25 cellular contexts compared by ENCODE assay signal in the genomic region with DNA sequence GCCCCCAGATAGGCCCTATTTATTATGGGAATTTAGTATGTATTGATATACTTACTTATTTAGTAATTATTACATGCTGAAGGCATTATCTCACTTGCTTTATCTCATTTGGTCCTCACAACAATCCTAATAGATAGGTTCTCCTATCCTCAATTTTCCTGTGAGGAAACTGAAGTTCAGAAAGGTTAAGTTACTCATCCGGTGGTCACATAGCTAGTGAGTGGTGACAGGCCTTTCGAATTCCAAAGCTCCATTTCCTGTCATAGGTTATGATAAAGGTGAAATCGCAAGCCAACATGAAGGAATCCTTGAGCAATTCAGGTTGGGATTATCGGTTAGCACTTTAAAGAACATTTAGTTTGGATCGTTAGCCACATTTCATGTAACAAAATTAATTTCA. TPM values are rescaled to one million over a fixed set of nuclear protein-coding genes. Genes with fewer than 3 reads are reported as not detected.
DNase-seq lines count a peak whose midpoint lies in the region; ATAC-seq and TF ChIP-seq lines count a peak whose summit lies in the region.
"Had no signal": no experiment of that assay in that cellular context is flagged by ENCODE, and none has a peak within 500 bp of the region (broad histone marks: within the 10 kb centered on the region; RNA-seq: fewer than 3 reads in every experiment).

No MANE protein-coding gene starts in this region.

- TF ChIP-seq RAD21 in HCT116 (IDR thresholded peaks at IDR 0.05; ENCODE audit: low read depth), result no peak

- TF ChIP-seq CTCF in HCT116 (IDR thresholded peaks at IDR 0.05 in 2 of 3, conservative IDR thresholded peaks at IDR 0.05 in 1 of 3; ENCODE audit: borderline replicate concordance in 1 of 3, insufficient read depth in 1 of 3, low read depth in 2 of 3, low read length in 2 of 3) (no peak), epithelial cell of esophagus (IDR thresholded peaks at IDR 0.05; ENCODE audit: insufficient read depth, low read depth, low read length, missing control alignments) (no peak)

- H3K4me1 Mint-ChIP-seq in natural killer cell treated with Interleukin-12 subunit alpha and Interleukin-12 subunit beta and Interleukin-15 and Interleukin-18, amount 100 ng/mL, for 72 hours (ENCODE audit: low read depth in 2 of 2), result peaks cover 20 to 25% of the 10 kb centered on the region in 2 donors

- no peak overlapping the region for H3K27ac Mint-ChIP-seq in natural killer cell treated with Interleukin-12 subunit alpha and Interleukin-12 subunit beta and Interleukin-15 and Interleukin-18, amount 100 ng/mL, for 72 hours
- H3K27ac Mint-ChIP-seq: activated CD8-positive, alpha-beta T cell treated with anti-CD3 and anti-CD28 coated beads for 36 hours; activated naive CD4-positive, alpha-beta T cell treated with anti-CD3 and anti-CD28 coated beads, Interleukin-2, amount 50 U/mL, for 72 hours; B cell had no signal

- no peaks in the 10 kb centered on the region for H4K20me1 ChIP-seq in HCT116 (ENCODE audit: insufficient read depth)

- TF ChIP-seq POLR2A in HCT116 (IDR thresholded peaks at IDR 0.05; ENCODE audit: borderline replicate concordance, extremely low read depth, insufficient read depth, insufficient read length), result no peak

- no peak overlapping the region for H3K4me3 Mint-ChIP-seq in natural killer cell treated with Interleukin-12 subunit alpha and Interleukin-12 subunit beta and Interleukin-15 and Interleukin-18, amount 100 ng/mL, for 72 hours
- H3K4me3 Mint-ChIP-seq: activated CD8-positive, alpha-beta T cell treated with anti-CD3 and anti-CD28 coated beads for 36 hours; B cell; natural killer cell had no signal

- H3K4me3 ChIP-seq in HCT116 (replicated peaks in 1 of 2; ENCODE audit: low read depth in 1 of 2, low read length in 2 of 2) (0 out of 4 replicates have a peak overlapping the region, but pooled peaks of 1 of the 2 experiments have one; percentile 4), epithelial cell of esophagus (ENCODE audit: low read length) (no peak overlapping the region)
- H3K4me3 ChIP-seq: body of pancreas, dorsolateral prefrontal cortex, esophagus muscularis mucosa, Peyer's patch had no signal

- no peaks in the 10 kb centered on the region for H3K9me3 ChIP-seq in HCT116 (ENCODE audit: control insufficient read depth in 1 of 2, insufficient read depth in 1 of 2, low read depth in 1 of 2, low read length in 2 of 2)
- H3K9me3 ChIP-seq: body of pancreas, esophagus muscularis mucosa, Peyer's patch had no signal

- RAD21 ChIA-PET in HCT116 (lab: Charles Lee; ENCODE audit: low non-redundant PET in 1 of 2, low total read pairs in 2 of 2, uncharacterized antibody in 2 of 2, unreplicated experiment in 2 of 2), result no interaction called here

- POLR2A ChIA-PET in HCT116 (lab: Charles Lee), result no interaction called here

- no peak overlapping the region for H3K27ac ChIP-seq in HCT116 (ENCODE audit: low read depth, low read length)
- H3K27ac ChIP-seq: body of pancreas, esophagus muscularis mucosa, HL-60, KMS-11, Peyer's patch had no signal

- BruUV-seq in HCT116 (replicated peaks; lab: Mats Ljungman, UMichigan), result no TSS peak

- peak; percentile 67; the same call in 1 of the 2 replicates for ATAC-seq in HCT116
- ATAC-seq in GM18867 (IDR thresholded peaks at IDR 0.05; ENCODE audit: unreplicated experiment), result no peak
- no peak for ATAC-seq in natural killer cell treated with Interleukin-12 subunit alpha and Interleukin-12 subunit beta and Interleukin-15 and Interleukin-18, amount 100 ng/mL, for 72 hours
- ATAC-seq: activated CD8-positive, alpha-beta T cell treated with anti-CD3 and anti-CD28 coated beads for 36 hours; activated naive CD4-positive, alpha-beta T cell treated with anti-CD3 and anti-CD28 coated beads, Interleukin-2, amount 50 U/mL, for 72 hours; body of pancreas; natural killer cell had no signal

- H3K9me3 Mint-ChIP-seq in natural killer cell treated with Interleukin-12 subunit alpha and Interleukin-12 subunit beta and Interleukin-15 and Interleukin-18, amount 100 ng/mL, for 72 hours, result no peaks in the 10 kb centered on the region
- H3K9me3 Mint-ChIP-seq: activated CD8-positive, alpha-beta T cell treated with anti-CD3 and anti-CD28 coated beads for 36 hours; activated naive CD4-positive, alpha-beta T cell treated with anti-CD3 and anti-CD28 coated beads, Interleukin-2, amount 50 U/mL, for 72 hours; natural killer cell had no signal

- peaks cover 2 to 7% of the 10 kb centered on the region in 2 experiments; a peak in 3 of 4 replicates for H3K36me3 ChIP-seq in HCT116 (ENCODE audit: control insufficient read depth in 1 of 2, insufficient read depth in 2 of 2, low read length in 2 of 2)

- no peak overlapping the region for H2AFZ ChIP-seq in HCT116 (ENCODE audit: low read depth, low read length, poor library complexity, severe bottlenecking)

- H3K36me3 Mint-ChIP-seq in natural killer cell treated with Interleukin-12 subunit alpha and Interleukin-12 subunit beta and Interleukin-15 and Interleukin-18, amount 100 ng/mL, for 72 hours, result peaks cover 6% of the 10 kb centered on the region
- H3K36me3 Mint-ChIP-seq: natural killer cell had no signal

- intact Hi-C loops in HCT116 (cut with micrococcal nuclease), result loop anchor here (10.0 kb wide), 1 partner anchor 307 kb away; no protein-coding TSS in a partner anchor

- H3K4me2 ChIP-seq in HCT116 (ENCODE audit: low read length), result peak overlapping the region; percentile 63
- H3K4me2 ChIP-seq: KMS-11 had no signal

- CTCF ChIA-PET in HCT116 (lab: Charles Lee), result no interaction called here

- peak; percentile 18 for DNase-seq in HCT116 (ENCODE audit: low read depth, low spot score)
- peak; percentile 63 for DNase-seq in RPMI7951 (ENCODE audit: low read depth)
- peak; percentile 30 for DNase-seq in epithelial cell of esophagus (ENCODE audit: low read depth)
- DNase-seq in renal cortical epithelial cell (ENCODE audit: low read depth), result peak; percentile 61
- DNase-seq in DMS53 treated with DMSO at 0.1 percent for 48 hours (lab: John Stamatoyannopoulos, UW; ENCODE audit: unreplicated experiment), result no peak
- DNase-seq in natural killer cell treated with Interleukin-12 subunit alpha and Interleukin-12 subunit beta and Interleukin-15 and Interleukin-18, amount 100 ng/mL, for 72 hours (ENCODE audit: low spot score), result no peak
- DNase-seq: activated CD8-positive, alpha-beta T cell treated with anti-CD3 and anti-CD28 coated beads for 36 hours; activated T-cell treated with anti-CD3 and anti-CD28 coated beads, Interleukin-2, amount 50 U/mL, for 48 hours; body of pancreas; COR-L47; dorsolateral prefrontal cortex; islet precursor cell; natural killer cell; NCI-H1092; NCI-H774; Peyer's patch; posterior cingulate gyrus; small intestine; stimulated activated CD4-positive, alpha-beta T cell treated with anti-CD3 and anti-CD28 coated beads, Interleukin-4, amount 100 ng/mL, for 1 hour had no signal

- H3K79me2 ChIP-seq in HCT116 (ENCODE audit: insufficient read depth, low read length), result peaks cover 8% of the 10 kb centered on the region; the same call in 1 of the 2 replicates

- no peaks in the 10 kb centered on the region for H3K9me2 ChIP-seq in HCT116 (ENCODE audit: insufficient read depth)

- peaks cover 0 to 20% of the 10 kb centered on the region in 2 experiments; a peak in 2 of 4 replicates for H3K4me1 ChIP-seq in HCT116 (ENCODE audit: control insufficient read depth in 1 of 2, insufficient read depth in 2 of 2, low read length in 2 of 2)
- H3K4me1 ChIP-seq: body of pancreas had no signal

- H3K9ac ChIP-seq in HCT116 (ENCODE audit: low read length), result peak overlapping the region; percentile 19; the same call in 1 of the 2 replicates
- H3K9ac ChIP-seq: KMS-11 had no signal

- no peaks in the 10 kb centered on the region for H3K27me3 Mint-ChIP-seq in natural killer cell treated with Interleukin-12 subunit alpha and Interleukin-12 subunit beta and Interleukin-15 and Interleukin-18, amount 100 ng/mL, for 72 hours
- H3K27me3 Mint-ChIP-seq: activated CD8-positive, alpha-beta T cell treated with anti-CD3 and anti-CD28 coated beads for 36 hours; B cell had no signal

- no peaks in the 10 kb centered on the region for H3K27me3 ChIP-seq in HCT116 (ENCODE audit: insufficient read depth, low read length)
- H3K27me3 ChIP-seq: body of pancreas, dorsolateral prefrontal cortex, esophagus muscularis mucosa, Peyer's patch had no signal

TF ChIP-seq in HCT116, 20 proteins besides CTCF, POLR2A, EP300 and RAD21:
- TF ChIP-seq EZH2phosphoT487 (IDR thresholded peaks at IDR 0.05; ENCODE audit: borderline replicate concordance) (no peak), FOSL1 (IDR thresholded peaks at IDR 0.05; ENCODE audit: low read depth) (peak; percentile 30; the same call in 1 of the 2 replicates)

RNA-seq across cellular contexts. Expression of a gene that starts 33.3 kb away (rescaled TPM):
- 43.8 TPM for total RNA-seq in HCT116 (2021; ENCODE audit: unreplicated experiment)
- polyA plus RNA-seq in HCT116 (2012), result 13.1 and 19.2 TPM in 2 replicates
- 47.0 and 51.7 TPM in 2 replicates for total RNA-seq in RPMI7951 (2014; rRNA removed; shearing (Covaris generic))
- 37.4 and 45.8 TPM in 2 replicates for total RNA-seq in renal cortical epithelial cell
- total RNA-seq in natural killer cell treated with Interleukin-12 subunit alpha and Interleukin-12 subunit beta and Interleukin-15 and Interleukin-18, amount 100 ng/mL, for 72 hours, result 10 to 100 TPM; 45.7 to 59.7 TPM

Comparison
In these comparisons a context has a peak if more than half of its experiments do, and no peak if none do; other contexts are left out.
1. DNase-seq: peak in HCT116 (single experiment), RPMI7951 (single experiment), epithelial cell of esophagus (single experiment) and renal cortical epithelial cell (single experiment); none in DMS53 treated with DMSO at 0.1 percent for 48 hours (single experiment) and natural killer cell treated with Interleukin-12 subunit alpha and Interleukin-12 subunit beta and Interleukin-15 and Interleukin-18, amount 100 ng/mL, for 72 hours (single experiment).